Comparison of ENCODE assay signal across 13 cellular contexts in the genomic region with DNA sequence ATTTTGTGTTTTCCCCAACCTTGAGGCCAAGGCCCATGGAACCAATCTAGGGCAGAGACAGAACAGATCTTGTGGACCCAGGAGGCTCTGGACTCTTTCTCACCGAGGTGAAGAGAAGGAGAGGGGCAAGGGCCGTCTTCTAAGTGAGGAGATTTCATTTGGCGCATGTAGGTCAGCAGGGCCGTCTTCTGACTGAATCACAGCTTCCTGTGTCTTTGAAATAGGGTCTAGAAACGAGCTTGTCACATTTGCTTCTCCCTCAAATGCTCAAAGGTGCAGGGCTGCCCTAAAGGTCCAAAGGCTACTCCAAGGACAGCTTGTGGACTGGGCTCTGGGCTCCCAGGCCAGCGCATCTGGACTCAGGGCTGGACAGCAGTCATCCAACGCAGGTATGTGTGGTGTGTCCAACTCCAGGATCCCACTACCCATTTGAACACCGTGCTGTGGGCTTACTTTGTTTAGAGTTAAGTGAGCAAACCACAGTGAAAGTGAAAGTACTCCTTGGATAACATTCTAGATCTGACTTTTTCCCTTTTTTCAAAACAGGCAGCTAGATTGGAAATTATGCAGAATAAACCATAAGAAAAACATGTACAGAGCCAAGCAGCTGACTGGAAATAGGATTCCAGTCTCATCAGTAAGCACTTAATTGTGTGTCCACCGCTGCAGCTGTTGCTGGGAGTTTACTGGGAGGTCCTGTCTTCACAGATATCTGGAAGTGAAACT.
A peak's percentile ranks its signal among the peaks of the same experiment; 100 is the strongest.
DNase-seq lines count a peak whose midpoint lies in the region; ATAC-seq, FAIRE-seq and TF ChIP-seq lines count a peak whose summit lies in the region.
"Had no signal": no experiment of that assay in that cellular context is flagged by ENCODE, and none has a peak within 500 bp of the region (broad histone marks: within the 10 kb centered on the region; RNA-seq: fewer than 3 reads in every experiment).

No MANE protein-coding gene starts in this region.

- no peak overlapping the region for H3K9ac ChIP-seq in keratinocyte (ENCODE audit: control insufficient read depth, extremely low read depth, insufficient read depth, low read length)

- ATAC-seq in GM21526 (IDR thresholded peaks at IDR 0.05; ENCODE audit: low FRiP score, unreplicated experiment) (no peak), GM19328 (IDR thresholded peaks at IDR 0.05; ENCODE audit: unreplicated experiment) (no peak)
- ATAC-seq: A549 had no signal

- TF ChIP-seq EP300 in stomach (IDR thresholded peaks at IDR 0.05) (no peak), sigmoid colon (IDR thresholded peaks at IDR 0.05) (no peak)

- H3K27me3 ChIP-seq in keratinocyte (ENCODE audit: control insufficient read depth, extremely low read depth, insufficient read depth, low read length) (no peaks in the 10 kb centered on the region), stomach (no peaks in the 10 kb centered on the region), sigmoid colon (no peaks in the 10 kb centered on the region)

- no peaks in the 10 kb centered on the region for H3K9me1 ChIP-seq in keratinocyte (ENCODE audit: control insufficient read depth, extremely low read depth, insufficient read depth, low read length)

- peak overlapping the region; percentile 8 for H3K4me2 ChIP-seq in keratinocyte (ENCODE audit: control insufficient read depth, extremely low read depth, insufficient read depth, low read depth, low read length)
- H3K4me2 ChIP-seq: A549 had no signal

- no peaks in the 10 kb centered on the region for H3K36me3 ChIP-seq in keratinocyte (ENCODE audit: control insufficient read depth in 2 of 2, extremely low read depth in 1 of 2, insufficient read depth in 2 of 2, low read length in 2 of 2)
- no peaks in the 10 kb centered on the region for H3K36me3 ChIP-seq in stomach
- H3K36me3 ChIP-seq in sigmoid colon = no peaks in the 10 kb centered on the region

- 63 to 66% (median 63%) methylated on average over 9 of the region's 9 CpGs for WGBS in stomach, 5 donors
- 61 to 66% methylated on average over 9 of the region's 9 CpGs for WGBS in sigmoid colon, 2 donors

- H4K20me1 ChIP-seq in keratinocyte (ENCODE audit: control insufficient read depth, extremely low read depth, insufficient read depth, low read length) = no peaks in the 10 kb centered on the region

- H3K79me2 ChIP-seq in keratinocyte (ENCODE audit: control insufficient read depth, insufficient read depth, low read length) = no peaks in the 10 kb centered on the region

- H3K27ac ChIP-seq in keratinocyte (ENCODE audit: control insufficient read depth, insufficient read depth, low read length) (no peak overlapping the region), stomach (peak overlapping the region in 3 of 5 donors; percentile 21 to 52 (median 41)), sigmoid colon (peak overlapping the region in 2 of 4 donors; percentile 37 to 45)
- H3K27ac ChIP-seq: A549 had no signal

- no peak for FAIRE-seq in keratinocyte (lab: Jason Lieb, UNC)
- FAIRE-seq: A549 had no signal

- H3K4me3 ChIP-seq in keratinocyte (ENCODE audit: control insufficient read depth in 2 of 3, extremely low read depth in 1 of 3, insufficient read depth in 2 of 3, low read depth in 1 of 3, low read length in 3 of 3) (no peak overlapping the region), stomach (peak overlapping the region in 1 of 4 donors; percentile 11), sigmoid colon (peak overlapping the region in 2 of 4 donors; percentile 18 to 21)
- H3K4me3 ChIP-seq: A549 had no signal

- H3K4me1 ChIP-seq in keratinocyte (ENCODE audit: control insufficient read depth, extremely low read depth, insufficient read depth, low read length) = no peaks in the 10 kb centered on the region
- H3K4me1 ChIP-seq in stomach = peaks cover 0 to 13% (median 9%) of the 10 kb centered on the region in 4 donors
- H3K4me1 ChIP-seq in sigmoid colon = peaks cover 0 to 18% (median 11%) of the 10 kb centered on the region in 4 donors
- H3K4me1 ChIP-seq: A549 had no signal

- no peaks in the 10 kb centered on the region for H3K9me3 ChIP-seq in keratinocyte (ENCODE audit: control insufficient read depth, low read depth, low read length)
- no peaks in the 10 kb centered on the region for H3K9me3 ChIP-seq in stomach
- H3K9me3 ChIP-seq in sigmoid colon = no peaks in the 10 kb centered on the region
- H3K9me3 ChIP-seq: A549 had no signal

- TF ChIP-seq POLR2A in stomach (IDR thresholded peaks at IDR 0.05) (no peak), sigmoid colon (IDR thresholded peaks at IDR 0.05) (no peak)

- intact Hi-C loops in stomach (cut with DNase I; ENCODE audit: low total_unique reads) (no loop called here), sigmoid colon (cut with DNase I) (no loop called here)

- dilution Hi-C loops in keratinocyte (cut with MboI; ENCODE audit: extremely low pct_ligation_motif_present, low sequenced_read_pairs) = no loop called here

- H2AFZ ChIP-seq in keratinocyte (ENCODE audit: control insufficient read depth, low read length) = no peak overlapping the region

- DNase-seq in NOMO-1 treated with DMSO at 0.1 percent for 48 hours (lab: John Stamatoyannopoulos, UW; ENCODE audit: unreplicated experiment) = peak; percentile 20
- DNase-seq in NOMO-1 treated with dmso at 0.1 percent for 144 hours (lab: John Stamatoyannopoulos, UW; ENCODE audit: unreplicated experiment) = no peak
- DNase-seq in activated T-cell treated with anti-CD3 and anti-CD28 coated beads, Interleukin-2, amount 50 U/mL, for 48 hours = peak; percentile 42 to 44
- DNase-seq in keratinocyte (ENCODE audit: low read depth, low spot score) = no peak
- DNase-seq in stomach = no peak
- DNase-seq in sigmoid colon = no peak
- DNase-seq: activated gamma-delta T cell, erythroblast, NCI-H69, T-helper 9 cell had no signal

- no peak for TF ChIP-seq CTCF in keratinocyte (optimal IDR thresholded peaks at IDR 0.05 in 1 of 3, IDR thresholded peaks at IDR 0.05 in 1 of 3, conservative IDR thresholded peaks at IDR 0.05 in 1 of 3; ENCODE audit: extremely low read depth in 1 of 3, insufficient read depth in 2 of 3, low read length in 3 of 3)
- TF ChIP-seq CTCF in stomach (IDR thresholded peaks at IDR 0.05) = no peak
- TF ChIP-seq CTCF in sigmoid colon (IDR thresholded peaks at IDR 0.05) = no peak

Comparison
In these comparisons a context has a peak if more than half of its experiments do, and no peak if none do; other contexts are left out.
1. DNase-seq: peak in NOMO-1 treated with DMSO at 0.1 percent for 48 hours (single experiment) and activated T-cell treated with anti-CD3 and anti-CD28 coated beads, Interleukin-2, amount 50 U/mL, for 48 hours (2 of 2); none in NOMO-1 treated with dmso at 0.1 percent for 144 hours (single experiment), keratinocyte (single experiment), stomach (single experiment) and sigmoid colon (single experiment).